2 cellular contexts compared by ENCODE assay signal in the genomic region with DNA sequence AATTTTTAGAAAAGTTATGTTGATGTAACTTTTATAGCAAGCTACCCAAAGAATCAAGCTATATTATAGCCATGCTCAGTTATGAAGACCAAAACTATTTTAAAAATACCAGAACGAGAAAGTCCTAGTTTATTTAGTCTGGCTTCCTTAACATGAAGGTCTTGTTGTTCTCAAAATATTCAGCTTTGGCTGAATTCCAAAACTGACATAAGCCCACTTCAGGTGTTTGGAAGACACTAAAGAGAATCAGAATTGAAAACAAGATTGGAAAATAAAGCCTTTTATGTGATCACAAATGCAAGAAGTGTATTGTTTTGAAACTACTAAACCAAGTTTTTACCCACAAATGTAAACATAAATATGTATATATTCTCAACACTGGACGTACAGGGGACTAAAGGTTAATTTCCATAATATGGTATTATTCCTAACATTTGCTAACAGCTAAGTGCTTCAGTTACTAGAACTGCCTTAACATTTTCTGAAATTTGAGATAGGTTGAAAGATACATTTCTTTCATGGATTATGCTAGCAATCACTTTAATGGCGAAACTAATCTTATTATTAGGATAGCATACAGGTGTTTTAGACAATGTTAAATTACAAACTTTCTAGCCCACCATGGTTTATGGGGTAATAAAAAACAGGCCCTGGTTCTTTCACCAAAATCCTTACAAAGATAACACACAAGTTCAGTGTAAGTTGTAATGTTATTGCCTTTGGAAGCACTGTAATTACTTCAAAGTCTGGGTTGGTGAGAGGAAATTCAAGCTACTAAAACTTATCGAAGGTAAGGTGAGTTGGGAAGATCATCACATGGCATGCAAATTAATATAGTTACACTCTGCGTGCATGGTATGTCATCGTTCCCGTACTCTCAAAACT.
TF ChIP-seq lines count a peak whose summit lies in the region.

No MANE protein-coding gene starts in this region.

TF ChIP-seq in SK-N-SH, 30 proteins besides CTCF, POLR2A, EP300 and RAD21 (continued from another document):
- TF ChIP-seq PBX3 (IDR thresholded peaks at IDR 0.05), result no peak
- TF ChIP-seq TAF1 (IDR thresholded peaks at IDR 0.05; ENCODE audit: borderline replicate concordance, low read depth, low read length), result no peak
- no peak for TF ChIP-seq MAX (IDR thresholded peaks at IDR 0.05; ENCODE audit: low read depth)
- no peak for TF ChIP-seq NRF1 (IDR thresholded peaks at IDR 0.05; ENCODE audit: low read depth, low read length)
- TF ChIP-seq POLR2AphosphoS5 (IDR thresholded peaks at IDR 0.05; ENCODE audit: low read depth, low read length), result no peak
- TF ChIP-seq FOSL2 (IDR thresholded peaks at IDR 0.05; ENCODE audit: borderline replicate concordance, low read depth), result no peak
- TF ChIP-seq RXRA (IDR thresholded peaks at IDR 0.05; ENCODE audit: borderline replicate concordance, low read depth), result no peak
- no peak for TF ChIP-seq RCOR1 (IDR thresholded peaks at IDR 0.05; ENCODE audit: low read length)
- no peak for TF ChIP-seq ZBTB33 (IDR thresholded peaks at IDR 0.05; ENCODE audit: borderline replicate concordance, low read depth)
- no peak for TF ChIP-seq ELF1 (IDR thresholded peaks at IDR 0.05)
- no peak for TF ChIP-seq RFX5 (IDR thresholded peaks at IDR 0.05; ENCODE audit: low read length)
- TF ChIP-seq GATA2 (CRISPR knock-in tag; IDR thresholded peaks at IDR 0.05), result no peak
- no peak for TF ChIP-seq USF1 (IDR thresholded peaks at IDR 0.05; ENCODE audit: borderline replicate concordance, low read depth)
- no peak for TF ChIP-seq FOXJ3 (CRISPR knock-in tag; IDR thresholded peaks at IDR 0.05)
- TF ChIP-seq, protein P1, sequence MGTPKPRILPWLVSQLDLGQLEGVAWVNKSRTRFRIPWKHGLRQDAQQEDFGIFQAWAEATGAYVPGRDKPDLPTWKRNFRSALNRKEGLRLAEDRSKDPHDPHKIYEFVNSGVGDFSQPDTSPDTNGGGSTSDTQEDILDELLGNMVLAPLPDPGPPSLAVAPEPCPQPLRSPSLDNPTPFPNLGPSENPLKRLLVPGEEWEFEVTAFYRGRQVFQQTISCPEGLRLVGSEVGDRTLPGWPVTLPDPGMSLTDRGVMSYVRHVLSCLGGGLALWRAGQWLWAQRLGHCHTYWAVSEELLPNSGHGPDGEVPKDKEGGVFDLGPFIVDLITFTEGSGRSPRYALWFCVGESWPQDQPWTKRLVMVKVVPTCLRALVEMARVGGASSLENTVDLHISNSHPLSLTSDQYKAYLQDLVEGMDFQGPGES (IDR thresholded peaks at IDR 0.05; ENCODE audit: low read depth, low read length), result no peak
TF ChIP-seq in SK-N-SH: peak in this region for 0.

TF ChIP-seq in SK-N-SH treated with all-trans-retinoic acid at 6 μM for 48 hours, 23 proteins besides CTCF, POLR2A, EP300 and RAD21 (continued from another document):
- TF ChIP-seq PPARA (CRISPR knock-in tag; IDR thresholded peaks at IDR 0.05; ENCODE audit: borderline replicate concordance) (no peak), CREB5 (CRISPR knock-in tag; IDR thresholded peaks at IDR 0.05; ENCODE audit: low read depth) (no peak), ISL1 (CRISPR knock-in tag; IDR thresholded peaks at IDR 0.05) (no peak)
- TF ChIP-seq, protein P2, sequence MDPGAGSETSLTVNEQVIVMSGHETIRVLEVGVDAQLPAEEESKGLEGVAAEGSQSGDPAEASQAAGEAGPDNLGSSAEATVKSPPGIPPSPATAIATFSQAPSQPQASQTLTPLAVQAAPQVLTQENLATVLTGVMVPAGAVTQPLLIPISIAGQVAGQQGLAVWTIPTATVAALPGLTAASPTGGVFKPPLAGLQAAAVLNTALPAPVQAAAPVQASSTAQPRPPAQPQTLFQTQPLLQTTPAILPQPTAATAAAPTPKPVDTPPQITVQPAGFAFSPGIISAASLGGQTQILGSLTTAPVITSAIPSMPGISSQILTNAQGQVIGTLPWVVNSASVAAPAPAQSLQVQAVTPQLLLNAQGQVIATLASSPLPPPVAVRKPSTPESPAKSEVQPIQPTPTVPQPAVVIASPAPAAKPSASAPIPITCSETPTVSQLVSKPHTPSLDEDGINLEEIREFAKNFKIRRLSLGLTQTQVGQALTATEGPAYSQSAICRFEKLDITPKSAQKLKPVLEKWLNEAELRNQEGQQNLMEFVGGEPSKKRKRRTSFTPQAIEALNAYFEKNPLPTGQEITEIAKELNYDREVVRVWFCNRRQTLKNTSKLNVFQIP (CRISPR knock-in tag; IDR thresholded peaks at IDR 0.05; ENCODE audit: borderline replicate concordance, low read depth), result no peak
- TF ChIP-seq, protein P3, sequence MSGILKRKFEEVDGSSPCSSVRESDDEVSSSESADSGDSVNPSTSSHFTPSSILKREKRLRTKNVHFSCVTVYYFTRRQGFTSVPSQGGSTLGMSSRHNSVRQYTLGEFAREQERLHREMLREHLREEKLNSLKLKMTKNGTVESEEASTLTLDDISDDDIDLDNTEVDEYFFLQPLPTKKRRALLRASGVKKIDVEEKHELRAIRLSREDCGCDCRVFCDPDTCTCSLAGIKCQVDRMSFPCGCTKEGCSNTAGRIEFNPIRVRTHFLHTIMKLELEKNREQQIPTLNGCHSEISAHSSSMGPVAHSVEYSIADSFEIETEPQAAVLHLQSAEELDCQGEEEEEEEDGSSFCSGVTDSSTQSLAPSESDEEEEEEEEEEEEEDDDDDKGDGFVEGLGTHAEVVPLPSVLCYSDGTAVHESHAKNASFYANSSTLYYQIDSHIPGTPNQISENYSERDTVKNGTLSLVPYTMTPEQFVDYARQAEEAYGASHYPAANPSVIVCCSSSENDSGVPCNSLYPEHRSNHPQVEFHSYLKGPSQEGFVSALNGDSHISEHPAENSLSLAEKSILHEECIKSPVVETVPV (CRISPR knock-in tag; IDR thresholded peaks at IDR 0.05), result no peak
- TF ChIP-seq, protein P4, sequence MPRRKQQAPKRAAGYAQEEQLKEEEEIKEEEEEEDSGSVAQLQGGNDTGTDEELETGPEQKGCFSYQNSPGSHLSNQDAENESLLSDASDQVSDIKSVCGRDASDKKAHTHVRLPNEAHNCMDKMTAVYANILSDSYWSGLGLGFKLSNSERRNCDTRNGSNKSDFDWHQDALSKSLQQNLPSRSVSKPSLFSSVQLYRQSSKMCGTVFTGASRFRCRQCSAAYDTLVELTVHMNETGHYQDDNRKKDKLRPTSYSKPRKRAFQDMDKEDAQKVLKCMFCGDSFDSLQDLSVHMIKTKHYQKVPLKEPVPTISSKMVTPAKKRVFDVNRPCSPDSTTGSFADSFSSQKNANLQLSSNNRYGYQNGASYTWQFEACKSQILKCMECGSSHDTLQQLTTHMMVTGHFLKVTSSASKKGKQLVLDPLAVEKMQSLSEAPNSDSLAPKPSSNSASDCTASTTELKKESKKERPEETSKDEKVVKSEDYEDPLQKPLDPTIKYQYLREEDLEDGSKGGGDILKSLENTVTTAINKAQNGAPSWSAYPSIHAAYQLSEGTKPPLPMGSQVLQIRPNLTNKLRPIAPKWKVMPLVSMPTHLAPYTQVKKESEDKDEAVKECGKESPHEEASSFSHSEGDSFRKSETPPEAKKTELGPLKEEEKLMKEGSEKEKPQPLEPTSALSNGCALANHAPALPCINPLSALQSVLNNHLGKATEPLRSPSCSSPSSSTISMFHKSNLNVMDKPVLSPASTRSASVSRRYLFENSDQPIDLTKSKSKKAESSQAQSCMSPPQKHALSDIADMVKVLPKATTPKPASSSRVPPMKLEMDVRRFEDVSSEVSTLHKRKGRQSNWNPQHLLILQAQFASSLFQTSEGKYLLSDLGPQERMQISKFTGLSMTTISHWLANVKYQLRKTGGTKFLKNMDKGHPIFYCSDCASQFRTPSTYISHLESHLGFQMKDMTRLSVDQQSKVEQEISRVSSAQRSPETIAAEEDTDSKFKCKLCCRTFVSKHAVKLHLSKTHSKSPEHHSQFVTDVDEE (CRISPR knock-in tag; IDR thresholded peaks at IDR 0.05), result no peak
